ENCODE assay signal across 19 cellular contexts in the genomic region with DNA sequence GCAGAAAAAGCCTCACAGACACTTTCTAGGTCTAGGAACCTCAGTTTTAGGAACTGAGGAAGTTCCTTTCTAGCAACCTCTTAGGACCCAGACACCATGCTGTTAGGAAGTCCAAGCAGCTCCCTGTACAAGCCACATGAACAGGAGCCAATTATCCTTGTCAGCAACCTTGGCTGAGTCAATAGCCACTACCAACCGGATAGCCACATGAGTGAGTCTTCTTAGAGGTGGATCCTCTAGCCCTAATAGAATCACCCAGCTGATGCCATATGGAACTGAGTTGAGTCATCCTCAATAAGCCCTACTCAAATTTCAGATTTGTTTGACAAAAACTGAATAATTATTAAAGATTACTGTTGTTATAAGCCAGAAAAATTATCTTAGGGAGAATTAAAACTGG.
"Had no signal": no experiment of that assay in that cellular context is flagged by ENCODE, and none has a peak within 500 bp of the region (broad histone marks: within the 10 kb centered on the region; RNA-seq: fewer than 3 reads in every experiment).

No MANE protein-coding gene starts in this region.

- H3K36me3 ChIP-seq: brain microvascular endothelial cell, heart right ventricle, left ventricle myocardium inferior, spleen, transverse colon had no signal

- DNase-seq: activated CD4-positive, alpha-beta T cell treated with anti-CD3 and anti-CD28 coated beads, Interleukin-2, amount 50 U/mL, for 4 hours; activated CD8-positive, alpha-beta memory T cell treated with anti-CD3 and anti-CD28 coated beads, Interleukin-2, amount 10 ng/mL, durations not matched to agents 7 days and 5 days; activated effector memory CD4-positive, alpha-beta T cell treated with Interleukin-2 at 50 U/mL for 16 hours; activated T-cell treated with anti-CD3 and anti-CD28 coated beads, Interleukin-2, amount 50 U/mL, for 24 hours; amygdala; brain microvascular endothelial cell; endodermal cell; foreskin melanocyte; heart right ventricle; islet precursor cell; left ventricle myocardium inferior; mesenchymal stem cell; psoas muscle; spleen; stimulated activated CD4-positive, alpha-beta T cell treated with anti-CD3 and anti-CD28 coated beads, Interleukin-1b, Interleukin-23, amount 100 ng/mL, for 48 hours; stimulated activated naive B cell treated with anti-CD40 and anti-IgM and Interleukin-4, amounts not matched to agents 10 μg/mL and 1 μg/mL and 100 μg/mL, for 72 hours; transverse colon had no signal

- ATAC-seq: activated CD4-positive, CD25-positive, alpha-beta regulatory T cell treated with anti-CD3 and anti-CD28 coated beads, Interleukin-2, amount 50 U/mL, for 24 hours; activated CD8-positive, alpha-beta memory T cell treated with anti-CD3 and anti-CD28 coated beads, Interleukin-2, amount 10 ng/mL, durations not matched to agents 7 days and 5 days; heart right ventricle; psoas muscle; sciatic nerve; stimulated activated naive B cell treated with anti-CD40 and anti-IgM and Interleukin-4, amounts not matched to agents 10 μg/mL and 1 μg/mL and 100 μg/mL, for 72 hours had no signal

- H3K27me3 ChIP-seq: brain microvascular endothelial cell, heart right ventricle, spleen, transverse colon had no signal

- H3K27ac ChIP-seq: brain microvascular endothelial cell, heart right ventricle, left ventricle myocardium inferior, psoas muscle, spleen, transverse colon had no signal

- H3K9me3 ChIP-seq: left ventricle myocardium inferior, psoas muscle, transverse colon had no signal

- H3K4me3 ChIP-seq: heart right ventricle, left ventricle myocardium inferior, psoas muscle, spleen, transverse colon had no signal

- H3K4me1 ChIP-seq: heart right ventricle, left ventricle myocardium inferior, psoas muscle, spleen, transverse colon had no signal
